In the genomic region with DNA sequence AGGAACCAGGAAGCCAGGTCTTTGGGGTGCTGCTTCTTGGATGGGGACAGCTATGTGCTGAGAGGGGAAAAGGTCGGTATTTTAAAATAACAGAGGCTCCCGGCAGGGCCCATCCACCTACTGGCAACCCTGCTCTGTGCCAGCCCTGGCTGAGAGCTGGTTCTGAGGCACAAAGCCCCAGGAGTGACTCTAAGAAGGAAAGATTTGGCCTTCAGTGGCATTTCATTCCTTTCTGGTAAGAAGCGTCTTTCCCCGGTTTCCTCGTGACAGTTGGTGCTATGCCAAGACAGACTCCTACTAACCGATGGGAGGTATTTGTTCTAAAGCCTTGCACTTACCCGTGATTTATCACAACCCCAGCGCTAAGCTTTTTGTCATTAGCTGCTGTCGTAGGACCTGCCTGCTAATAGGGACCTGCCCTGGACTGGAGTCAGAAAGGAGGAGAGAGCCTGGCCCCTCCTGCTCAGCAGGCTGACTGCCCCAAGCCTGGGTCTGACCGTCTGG, we compare ENCODE assay signal across 11 cellular contexts.
A peak's percentile ranks its signal among the peaks of the same experiment; 100 is the strongest.
DNase-seq lines count a peak whose midpoint lies in the region; ATAC-seq and TF ChIP-seq lines count a peak whose summit lies in the region.
"Had no signal": no experiment of that assay in that cellular context is flagged by ENCODE, and none has a peak within 500 bp of the region (broad histone marks: within the 10 kb centered on the region; RNA-seq: fewer than 3 reads in every experiment).

No MANE protein-coding gene starts in this region.

- H3K9me3 ChIP-seq in A673 (ENCODE audit: low read depth, low read length, poor library complexity, severe bottlenecking) (no peaks in the 10 kb centered on the region), endodermal cell (ENCODE audit: control insufficient read depth, low read length) (no peaks in the 10 kb centered on the region), muscle layer of colon (ENCODE audit: low read length) (no peaks in the 10 kb centered on the region)
- H3K9me3 ChIP-seq in naive thymus-derived CD4-positive, alpha-beta T cell (ENCODE audit: control insufficient read depth in 2 of 3, low read length in 3 of 3) = no peaks in the 10 kb centered on the region

- H3K4me1 ChIP-seq in A673 (ENCODE audit: insufficient read depth, low read length, poor library complexity, severe bottlenecking) (peaks cover 16% of the 10 kb centered on the region), endodermal cell (ENCODE audit: control insufficient read depth, insufficient read depth, low read length) (peaks cover 8% of the 10 kb centered on the region), muscle layer of colon (ENCODE audit: insufficient read depth, low read length) (peaks cover 70% of the 10 kb centered on the region)
- no peaks in the 10 kb centered on the region for H3K4me1 ChIP-seq in naive thymus-derived CD4-positive, alpha-beta T cell (ENCODE audit: control insufficient read depth in 2 of 2, insufficient read depth in 2 of 2, low read length in 2 of 2)

- H3K9ac ChIP-seq in endodermal cell (ENCODE audit: extremely low read depth, low read length, poor library complexity, severe bottlenecking) = no peak overlapping the region
- no peak overlapping the region for H3K9ac ChIP-seq in muscle layer of colon (ENCODE audit: low read length)

- H3K4me3 Mint-ChIP-seq in endodermal cell = no peak overlapping the region
- H3K4me3 Mint-ChIP-seq in naive thymus-derived CD4-positive, alpha-beta T cell = no peak overlapping the region
- H3K4me3 Mint-ChIP-seq in activated CD8-positive, alpha-beta T cell treated with anti-CD3 and anti-CD28 coated beads for 36 hours = no peak overlapping the region
- H3K4me3 Mint-ChIP-seq: CD14-positive monocyte; stimulated activated naive CD8-positive, alpha-beta T cell treated with anti-CD3 and anti-CD28 coated beads, Interleukin-15, Interleukin-2, amounts not matched to agents 100 ng/mL and 50 ng/mL, for 24 hours had no signal

- BruUV-seq in A673 (replicated peaks; lab: Mats Ljungman, UMichigan) = no TSS peak

- H3K36me3 ChIP-seq in A673 (ENCODE audit: insufficient read depth, low read length, poor library complexity, severe bottlenecking) = no peaks in the 10 kb centered on the region
- H3K36me3 ChIP-seq in endodermal cell (ENCODE audit: control insufficient read depth, insufficient read depth, low read length) = no peaks in the 10 kb centered on the region
- H3K36me3 ChIP-seq in muscle layer of colon (ENCODE audit: insufficient read depth, low read length) = no peaks in the 10 kb centered on the region
- no peaks in the 10 kb centered on the region for H3K36me3 ChIP-seq in naive thymus-derived CD4-positive, alpha-beta T cell (ENCODE audit: control insufficient read depth in 2 of 3, insufficient read depth in 3 of 3, low read length in 3 of 3)

- no peaks in the 10 kb centered on the region for H3K27me3 ChIP-seq in A673 (replicated peaks; ENCODE audit: insufficient read depth, low read depth, low read length, poor library complexity)
- H3K27me3 ChIP-seq in endodermal cell (ENCODE audit: control insufficient read depth, insufficient read depth, low read length, poor library complexity, severe bottlenecking) = no peaks in the 10 kb centered on the region
- H3K27me3 ChIP-seq in muscle layer of colon (ENCODE audit: control insufficient read depth in 1 of 2, insufficient read depth in 2 of 2, low read length in 2 of 2) = no peaks in the 10 kb centered on the region
- no peaks in the 10 kb centered on the region for H3K27me3 ChIP-seq in naive thymus-derived CD4-positive, alpha-beta T cell (ENCODE audit: control insufficient read depth in 2 of 2, insufficient read depth in 2 of 2, low read length in 2 of 2)

- CTCF ChIA-PET in A673 (lab: Charles Lee) = no interaction called here
- CTCF ChIA-PET in naive thymus-derived CD4-positive, alpha-beta T cell (lab: Charles Lee) = no interaction called here
- CTCF ChIA-PET in activated CD8-positive, alpha-beta T cell treated with anti-CD3 and anti-CD28 coated beads for 36 hours (lab: Charles Lee) = interaction anchor here (0.8 to 0.9 kb wide), 2 partner anchors 17 to 29 kb away, joined by 3 read pairs; no protein-coding TSS in a partner anchor

- DNase-seq in A673 (ENCODE audit: low spot score) (peak; percentile 51), NCI-H2029 (lab: John Stamatoyannopoulos, UW) (peak; percentile 19), endodermal cell (no peak), NCI-H226 (no peak)
- DNase-seq in naive thymus-derived CD4-positive, alpha-beta T cell = no peak
- no peak for DNase-seq in activated CD4-positive, alpha-beta T cell treated with anti-CD3 and anti-CD28 coated beads for 48 hours
- DNase-seq in activated CD8-positive, alpha-beta T cell treated with anti-CD3 and anti-CD28 coated beads for 36 hours = no peak
- DNase-seq: MM.1S had no signal

- POLR2A ChIA-PET in A673 (lab: Charles Lee; ENCODE audit: low non-redundant PET) = no interaction called here
- POLR2A ChIA-PET in naive thymus-derived CD4-positive, alpha-beta T cell (lab: Charles Lee) = interaction anchor here (0.6 to 1.1 kb wide), 2 partner anchors 18 to 86 kb away, joined by 3 to 4 read pairs; no protein-coding TSS in a partner anchor
- POLR2A ChIA-PET in activated CD8-positive, alpha-beta T cell treated with anti-CD3 and anti-CD28 coated beads for 36 hours (lab: Charles Lee) = interaction anchor here (1.1 kb wide), 1 partner anchor 28 kb away, joined by 3 read pairs; no protein-coding TSS in a partner anchor

- no peaks in the 10 kb centered on the region for H3K36me3 Mint-ChIP-seq in endodermal cell (ENCODE audit: low read depth)
- no peaks in the 10 kb centered on the region for H3K36me3 Mint-ChIP-seq in naive thymus-derived CD4-positive, alpha-beta T cell
- no peaks in the 10 kb centered on the region for H3K36me3 Mint-ChIP-seq in activated CD8-positive, alpha-beta T cell treated with anti-CD3 and anti-CD28 coated beads for 36 hours (ENCODE audit: low read depth)
- H3K36me3 Mint-ChIP-seq: CD14-positive monocyte had no signal

- H3K27me3 Mint-ChIP-seq in endodermal cell (ENCODE audit: insufficient read depth) = peaks cover 3% of the 10 kb centered on the region
- H3K27me3 Mint-ChIP-seq in naive thymus-derived CD4-positive, alpha-beta T cell = peaks cover 0 to 13% (median 4%) of the 10 kb centered on the region in 5 donors
- peaks cover 1% of the 10 kb centered on the region for H3K27me3 Mint-ChIP-seq in activated CD8-positive, alpha-beta T cell treated with anti-CD3 and anti-CD28 coated beads for 36 hours

- H3K4me3 ChIP-seq in A673 (ENCODE audit: low read depth, low read length, poor library complexity, severe bottlenecking) (no peak overlapping the region), endodermal cell (ENCODE audit: low read length) (no peak overlapping the region), muscle layer of colon (ENCODE audit: low read depth in 1 of 2, low read length in 2 of 2) (peak overlapping the region in 1 of 2 donors; percentile 6)
- H3K4me3 ChIP-seq in naive thymus-derived CD4-positive, alpha-beta T cell (ENCODE audit: low read length) = no peak overlapping the region

- H3K27ac Mint-ChIP-seq in endodermal cell = peak overlapping the region; percentile 26
- H3K27ac Mint-ChIP-seq in naive thymus-derived CD4-positive, alpha-beta T cell = peak overlapping the region in 2 of 9 donors; percentile 13 to 62
- H3K27ac Mint-ChIP-seq in activated CD8-positive, alpha-beta T cell treated with anti-CD3 and anti-CD28 coated beads for 36 hours = no peak overlapping the region
- H3K27ac Mint-ChIP-seq: stimulated activated naive CD8-positive, alpha-beta T cell treated with anti-CD3 and anti-CD28 coated beads, Interleukin-15, Interleukin-2, amounts not matched to agents 100 ng/mL and 50 ng/mL, for 24 hours had no signal

- no peak for TF ChIP-seq CTCF in A673 (conservative IDR thresholded peaks at IDR 0.05; ENCODE audit: low read depth, low read length)
- TF ChIP-seq CTCF in endodermal cell (conservative IDR thresholded peaks at IDR 0.05) = no peak
- TF ChIP-seq CTCF in activated CD8-positive, alpha-beta T cell treated with anti-CD3 and anti-CD28 coated beads for 36 hours (IDR thresholded peaks at IDR 0.05) = no peak

- no peaks in the 10 kb centered on the region for H3K9me3 Mint-ChIP-seq in endodermal cell
- peaks cover 0 to 3% (median 0%) of the 10 kb centered on the region in 11 donors for H3K9me3 Mint-ChIP-seq in naive thymus-derived CD4-positive, alpha-beta T cell
- no peaks in the 10 kb centered on the region for H3K9me3 Mint-ChIP-seq in activated CD8-positive, alpha-beta T cell treated with anti-CD3 and anti-CD28 coated beads for 36 hours
- H3K9me3 Mint-ChIP-seq: CD14-positive monocyte; stimulated activated naive CD8-positive, alpha-beta T cell treated with anti-CD3 and anti-CD28 coated beads, Interleukin-15, Interleukin-2, amounts not matched to agents 100 ng/mL and 50 ng/mL, for 24 hours had no signal

- no peak for ATAC-seq in naive thymus-derived CD4-positive, alpha-beta T cell
- ATAC-seq in activated CD8-positive, alpha-beta T cell treated with anti-CD3 and anti-CD28 coated beads for 36 hours = no peak

- intact Hi-C loops in A673 (cut with micrococcal nuclease; ENCODE audit: unreplicated experiment) = no loop called here
- intact Hi-C loops in naive thymus-derived CD4-positive, alpha-beta T cell (cut with micrococcal nuclease) = no loop called here
- intact Hi-C loops in activated CD8-positive, alpha-beta T cell treated with anti-CD3 and anti-CD28 coated beads for 36 hours (cut with micrococcal nuclease) = no loop called here

- H3K27ac ChIP-seq in A673 (ENCODE audit: low read depth, low read length, poor library complexity, severe bottlenecking) (no peak overlapping the region), endodermal cell (ENCODE audit: low read depth, low read length) (no peak overlapping the region), muscle layer of colon (ENCODE audit: low read depth, low read length) (peak overlapping the region; percentile 7)
- H3K27ac ChIP-seq in naive thymus-derived CD4-positive, alpha-beta T cell (ENCODE audit: low read depth, low read length) = no peak overlapping the region

- H3K4me1 Mint-ChIP-seq in endodermal cell = peaks cover 22% of the 10 kb centered on the region
- peaks cover 0 to 55% (median 4%) of the 10 kb centered on the region in 7 donors for H3K4me1 Mint-ChIP-seq in naive thymus-derived CD4-positive, alpha-beta T cell
- H3K4me1 Mint-ChIP-seq in activated CD8-positive, alpha-beta T cell treated with anti-CD3 and anti-CD28 coated beads for 36 hours (ENCODE audit: low read depth) = peaks cover 36% of the 10 kb centered on the region

- WGBS in endodermal cell (ENCODE audit: insufficient coverage in 1 of 2, insufficient read length in 1 of 2), 2 experiments = 74 to 75% methylated on average over 4 to 10 of the region's 10 CpGs

Comparison
In these comparisons a context has a peak if more than half of its experiments do, and no peak if none do; other contexts are left out.
1. DNase-seq: peak in A673 (single experiment) and NCI-H2029 (single experiment); none in endodermal cell (single experiment), NCI-H226 (single experiment), naive thymus-derived CD4-positive, alpha-beta T cell (0 of 9), activated CD4-positive, alpha-beta T cell treated with anti-CD3 and anti-CD28 coated beads for 48 hours (single experiment) and activated CD8-positive, alpha-beta T cell treated with anti-CD3 and anti-CD28 coated beads for 36 hours (single experiment).